ENCODE assay signal across 8 cellular contexts in the genomic region with DNA sequence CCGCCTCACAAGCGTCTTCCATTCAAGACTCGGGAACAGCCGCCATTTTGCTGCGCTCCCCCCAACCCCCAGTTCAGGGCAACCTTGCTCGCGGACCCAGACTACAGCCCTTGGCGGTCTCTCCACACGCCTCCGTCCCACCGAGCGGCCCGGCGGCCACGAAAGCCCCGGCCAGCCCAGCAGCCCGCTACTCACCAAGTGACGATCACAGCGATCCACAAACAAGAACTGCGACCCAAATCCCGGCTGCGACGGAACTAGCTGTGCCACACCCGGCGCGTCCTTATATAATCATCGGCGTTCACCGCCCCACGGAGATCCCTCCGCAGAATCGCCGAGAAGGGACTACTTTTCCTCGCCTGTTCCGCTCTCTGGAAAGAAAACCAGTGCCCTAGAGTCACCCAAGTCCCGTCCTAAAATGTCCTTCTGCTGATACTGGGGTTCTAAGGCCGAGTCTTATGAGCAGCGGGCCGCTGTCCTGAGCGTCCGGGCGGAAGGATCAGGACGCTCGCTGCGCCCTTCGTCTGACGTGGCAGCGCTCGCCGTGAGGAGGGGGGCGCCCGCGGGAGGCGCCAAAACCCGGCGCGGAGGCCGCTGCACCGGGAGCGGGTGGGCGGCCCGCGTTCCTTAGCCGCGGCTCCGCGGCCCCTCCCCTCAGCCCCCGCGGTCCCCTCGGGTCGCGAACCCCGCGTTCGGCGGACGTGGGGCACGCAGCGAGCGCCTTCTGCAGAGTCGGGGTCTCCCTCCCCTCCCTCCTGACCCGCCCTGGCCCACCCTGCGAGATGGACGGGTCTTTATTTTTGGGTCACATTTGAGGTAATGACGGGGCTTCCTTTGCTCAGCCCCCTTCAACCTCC. TPM values are rescaled to one million over a fixed set of nuclear protein-coding genes. Genes with fewer than 3 reads are reported as not detected.
A peak's percentile ranks its signal among the peaks of the same experiment; 100 is the strongest.
DNase-seq lines count a peak whose midpoint lies in the region; ATAC-seq and TF ChIP-seq lines count a peak whose summit lies in the region.

TSS of gene UBC (minus strand) at position 259 of the 857 bp plus-strand sequence. CDS start 879 bp downstream, outside the sequence.

- H3K27ac Mint-ChIP-seq in brain, result peak within 1 kb of the TSS; percentile 99 to 100 (median 100)

- peak; percentile 96 to 100 (median 99) for TF ChIP-seq POLR2A in spleen (IDR thresholded peaks at IDR 0.05)

- peaks cover 91% of the 10 kb centered on the region for H3K4me1 Mint-ChIP-seq in brain

- H3K9me3 Mint-ChIP-seq in brain, result peaks cover 23 to 39% (median 34%) of the 10 kb centered on the region in 5 experiments

- H3K27me3 Mint-ChIP-seq in brain, result peaks cover 31% of the 10 kb centered on the region

- peak; percentile 22 for ATAC-seq in HG02870 (IDR thresholded peaks at IDR 0.05; ENCODE audit: unreplicated experiment)

- H3K36me3 ChIP-seq in spleen, result peaks cover 0 to 39% (median 27%) of the 10 kb centered on the region in 6 donors

- DNase-seq in GM12864 (ENCODE audit: low read depth) (peak; percentile 82), SW480 (ENCODE audit: low spot score) (peak; percentile 86), iPS-NIHi11 (ENCODE audit: low spot score) (peak; percentile 77), spleen (peak; percentile 97), DMS153 (lab: John Stamatoyannopoulos, UW) (no peak), NCI-H1417 (lab: John Stamatoyannopoulos, UW) (no peak)

- peaks cover 47% of the 10 kb centered on the region for H3K36me3 Mint-ChIP-seq in brain

- 0 to 1% (median 0%) methylated on average over 56 to 85 of the region's 85 CpGs for WGBS in spleen, 5 donors

- no peaks in the 10 kb centered on the region for H3K27me3 ChIP-seq in spleen (replicated peaks in 1 of 7)

- intact Hi-C loops in spleen (cut with DNase I; ENCODE audit: low total_unique reads), result no loop called here

- TF ChIP-seq CTCF in GM12864 (IDR thresholded peaks at IDR 0.05; ENCODE audit: low read depth, low read length, missing control alignments), result no peak
- TF ChIP-seq CTCF in brain (conservative IDR thresholded peaks at IDR 0.05), result no peak
- no peak for TF ChIP-seq CTCF in spleen (IDR thresholded peaks at IDR 0.05 in 8 of 11, conservative IDR thresholded peaks at IDR 0.05 in 3 of 11)

- H3K9me3 ChIP-seq in spleen, result no peaks in the 10 kb centered on the region

- H3K4me3 ChIP-seq in GM12864 (ENCODE audit: low read depth, low read length) (peak within 1 kb of the TSS; percentile 99), spleen (peak within 1 kb of the TSS; percentile 60 to 93 (median 78))

- peak within 1 kb of the TSS; percentile 98 to 100 (median 100) for H3K27ac ChIP-seq in spleen

- H3K4me3 Mint-ChIP-seq in brain, result peak within 1 kb of the TSS; percentile 97 to 100 (median 99)

- peaks cover 59 to 85% (median 80%) of the 10 kb centered on the region in 6 donors for H3K4me1 ChIP-seq in spleen

RNA-seq across cellular contexts. Expression of gene UBC, which starts in this region (rescaled TPM):
- polyA plus RNA-seq in brain (ENCODE audit: insufficient read depth, low read depth, low replicate concordance) (912 TPM), spleen (100 to 1,000 TPM; 623 to 743 (median 691) TPM)
- total RNA-seq in spleen, result 1,000 to 10,000 TPM in 1 of 7 donors, 100 to 1,000 TPM in 6; 770 to 1,107 (median 909) TPM

Comparison
In these comparisons a context has a peak if more than half of its experiments do, and no peak if none do; other contexts are left out.
1. DNase-seq: peak in GM12864 (single experiment), SW480 (single experiment), iPS-NIHi11 (single experiment) and spleen (single experiment); none in DMS153 (single experiment) and NCI-H1417 (0 of 3).